Comparison of ENCODE assay signal across 24 cellular contexts in genomic region chr15:67259375-67259774, GRCh38. TPM values are rescaled to one million over a fixed set of nuclear protein-coding genes. Genes with fewer than 3 reads are reported as not detected.
DNase-seq lines count a peak whose midpoint lies in the region; ATAC-seq, FAIRE-seq and TF ChIP-seq lines count a peak whose summit lies in the region.
"Had no signal": no experiment of that assay in that cellular context is flagged by ENCODE, and none has a peak within 500 bp of the region (broad histone marks: within the 10 kb centered on the region; RNA-seq: fewer than 3 reads in every experiment).

No MANE protein-coding gene starts in this region.

- no peak for TF ChIP-seq RAD21 in HepG2 (CRISPR knock-in tag; IDR thresholded peaks at IDR 0.05)

- H3K27me3 ChIP-seq in HepG2 (ENCODE audit: control insufficient read depth in 1 of 2, insufficient read depth in 2 of 2, low read length in 2 of 2): no peaks in the 10 kb centered on the region; a peak in 1 of 5 replicates
- no peaks in the 10 kb centered on the region for H3K27me3 ChIP-seq in right lobe of liver
- H3K27me3 ChIP-seq: BE2C, BLaER1 had no signal

- no peak overlapping the region for H3K4me2 ChIP-seq in HepG2 (ENCODE audit: low read depth, low read length)
- H3K4me2 ChIP-seq in OCI-LY7 (ENCODE audit: low read length): no peak overlapping the region
- H3K4me2 ChIP-seq: BLaER1 had no signal

- peaks cover 23% of the 10 kb centered on the region for H3K4me1 ChIP-seq in HepG2 (ENCODE audit: insufficient read depth, low read length)
- peaks cover 0 to 25% (median 0%) of the 10 kb centered on the region in 4 donors for H3K4me1 ChIP-seq in right lobe of liver
- peaks cover 6% of the 10 kb centered on the region for H3K4me1 ChIP-seq in OCI-LY7 (ENCODE audit: insufficient read depth, low read length, poor library complexity, severe bottlenecking)
- H3K4me1 ChIP-seq: BE2C, Caco-2 had no signal

- no peak overlapping the region for H3K27ac ChIP-seq in HepG2 (ENCODE audit: extremely low read length, insufficient read depth, low read length)
- H3K27ac ChIP-seq in right lobe of liver: peak overlapping the region in 2 of 3 donors; percentile 1 to 68
- no peak overlapping the region for H3K27ac ChIP-seq in OCI-LY7 (ENCODE audit: low read depth, low read length, poor library complexity, severe bottlenecking)
- H3K27ac ChIP-seq: BLaER1 had no signal

- FAIRE-seq in HepG2 (lab: Jason Lieb, UNC): no peak
- FAIRE-seq: A204.1, D721Med, G401.6, GM12891 had no signal

- H3K36me3 ChIP-seq in HepG2 (replicated peaks in 1 of 2; ENCODE audit: control insufficient read depth in 1 of 2, insufficient read depth in 2 of 2, low read length in 2 of 2) (no peaks in the 10 kb centered on the region), right lobe of liver (no peaks in the 10 kb centered on the region), OCI-LY7 (ENCODE audit: insufficient read depth, low read length) (no peaks in the 10 kb centered on the region)
- H3K36me3 ChIP-seq: BE2C, BLaER1 had no signal

- no peak overlapping the region for H2AFZ ChIP-seq in HepG2 (ENCODE audit: low read length)
- H2AFZ ChIP-seq in OCI-LY7 (ENCODE audit: low read length): no peak overlapping the region

- TF ChIP-seq EP300 in HepG2 (IDR thresholded peaks at IDR 0.05; ENCODE audit: low read depth in 2 of 2, low read length in 2 of 2) (no peak), HepG2 (CRISPR knock-in tag; IDR thresholded peaks at IDR 0.05; ENCODE audit: borderline replicate concordance) (no peak)

- CTCF ChIA-PET in HepG2 (lab: Yijun Ruan, JAX; ENCODE audit: low intra/inter-chr PET ratio, low total read pairs) (no interaction called here), OCI-LY7 (lab: Charles Lee; ENCODE audit: unreplicated experiment) (no interaction called here)

- H3K9me2 ChIP-seq in OCI-LY7 (ENCODE audit: insufficient read depth, low read length): no peaks in the 10 kb centered on the region

- in situ Hi-C loops in HepG2 (cut with HindIII; ENCODE audit: extremely low pct_ligation_motif_present, low pct_unique_long_range_greater_than_20kb): no loop called here

- H3K79me2 ChIP-seq in HepG2 (ENCODE audit: insufficient read depth, low read length) (no peaks in the 10 kb centered on the region), OCI-LY7 (ENCODE audit: insufficient read depth, low read depth, low read length) (no peaks in the 10 kb centered on the region)

- H4K20me1 ChIP-seq in HepG2 (ENCODE audit: insufficient read depth, low read length) (no peaks in the 10 kb centered on the region), OCI-LY7 (ENCODE audit: insufficient read depth, low read length) (no peaks in the 10 kb centered on the region)
- H4K20me1 ChIP-seq: BLaER1 had no signal

- TF ChIP-seq CTCF in HepG2 (CRISPR knock-in tag; IDR thresholded peaks at IDR 0.05) (no peak), right lobe of liver (IDR thresholded peaks at IDR 0.05) (no peak), OCI-LY7 (conservative IDR thresholded peaks at IDR 0.05; ENCODE audit: low read length) (no peak)

- H3K4me3 ChIP-seq in HepG2 (replicated peaks in 1 of 3; ENCODE audit: insufficient read depth in 1 of 3, low read depth in 2 of 3, low read length in 3 of 3) (no peak overlapping the region), right lobe of liver (no peak overlapping the region), OCI-LY7 (ENCODE audit: low read depth, low read length, poor library complexity, severe bottlenecking) (no peak overlapping the region)
- H3K4me3 ChIP-seq: BLaER1 had no signal

- no peak overlapping the region for H3K9ac ChIP-seq in HepG2 (ENCODE audit: insufficient read depth, low read depth, low read length)
- H3K9ac ChIP-seq: BLaER1 had no signal

- H3K9me3 ChIP-seq in HepG2 (ENCODE audit: low read length) (no peaks in the 10 kb centered on the region), right lobe of liver (no peaks in the 10 kb centered on the region), OCI-LY7 (ENCODE audit: low read length) (no peaks in the 10 kb centered on the region)
- H3K9me3 ChIP-seq: BE2C, BLaER1, Caco-2 had no signal

- ATAC-seq in left colon (peak; percentile 44), HepG2 (no peak), right lobe of liver (peak; percentile 45 to 49 (median 46)), GM21786 (IDR thresholded peaks at IDR 0.05; ENCODE audit: unreplicated experiment) (no peak)

- intact Hi-C loops in left colon (cut with DNase I, micrococcal nuclease): no loop called here
- intact Hi-C loops in HepG2 (cut with micrococcal nuclease; ENCODE audit: unreplicated experiment): no loop called here
- intact Hi-C loops in right lobe of liver (cut with DNase I): no loop called here
- intact Hi-C loops in OCI-LY7 (cut with micrococcal nuclease; ENCODE audit: unreplicated experiment): loop anchor here (5.0 kb wide), 1 partner anchor 192 kb away; the partner anchor contains the start of gene SMAD3

- no TSS peak for BruUV-seq in HepG2 (replicated peaks; lab: Mats Ljungman, UMichigan)
- no TSS peak for BruUV-seq in OCI-LY7 (replicated peaks; lab: Mats Ljungman, UMichigan)

- POLR2A ChIA-PET in HepG2 (lab: Yijun Ruan, JAX): no interaction called here
- POLR2A ChIA-PET in OCI-LY7 (lab: Charles Lee): interaction anchor here (0.7 to 0.8 kb wide), 2 partner anchors 11 to 23 kb away, joined by 3 read pairs; no protein-coding TSS in a partner anchor

- no peak for TF ChIP-seq POLR2A in HepG2 (IDR thresholded peaks at IDR 0.05; ENCODE audit: insufficient read depth in 1 of 2, low read depth in 2 of 2, low read length in 2 of 2)
- TF ChIP-seq POLR2A in right lobe of liver (IDR thresholded peaks at IDR 0.05): no peak

- DNase-seq in left colon (no peak), HepG2 (ENCODE audit: low spot score) (no peak), right lobe of liver (no peak), COLO829 (ENCODE audit: low spot score) (no peak), NCI-H524 (lab: John Stamatoyannopoulos, UW) (no peak), OCI-LY7 (ENCODE audit: low spot score) (no peak)
- DNase-seq: 8988T; ACHN; BE2C; C1 segment of cervical spinal cord; Caco-2; Calu3; CD4-positive, alpha-beta memory T cell; CD4-positive, CD25-positive, alpha-beta regulatory T cell; CD8-positive, alpha-beta memory T cell; DMS79 treated with DMSO at 0.1 percent for 48 hours; GF-D8 had no signal

RNA-seq across cellular contexts. Expression of gene IQCH, which starts 4.8 kb away (rescaled TPM):
- 1 to 10 TPM; 1.8 to 2.9 TPM for total RNA-seq in left colon
- 0.48 and 0.55 TPM in 2 replicates for total RNA-seq in HepG2 (2016; rRNA removed; fragmentation: Illumina TruSeq; extraction: Trizol)
- total RNA-seq in HepG2 (2016; cell fraction: cytosol; rRNA removed; fragmentation: Illumina TruSeq; extraction: Trizol; ENCODE audit: low read depth): 0.18 and 0.30 TPM in 2 replicates
- total RNA-seq in HepG2 (2016; cell fraction: insoluble cytoplasmic fraction; rRNA removed; fragmentation: Illumina TruSeq; extraction: Trizol): 0.31 and 0.39 TPM in 2 replicates
- total RNA-seq in HepG2 (2016; cell fraction: membrane; rRNA removed; fragmentation: Illumina TruSeq; extraction: Trizol): 0.46 and 0.90 TPM in 2 replicates
- total RNA-seq in HepG2 (2016; cell fraction: nucleus; rRNA removed; fragmentation: Illumina TruSeq; extraction: Trizol): 0.66 TPM in 1 of 2 replicates, not detected in the other
- polyA plus RNA-seq in HepG2 (2011; rRNA removed): 0.08 and 0.16 TPM in 2 replicates
- polyA plus RNA-seq in HepG2 (2011; cell fraction: cytosol; rRNA removed): 0.04 and 0.12 TPM in 2 replicates
- polyA plus RNA-seq in HepG2 (2011; cell fraction: nucleus; rRNA removed): 0.13 TPM in 1 of 2 replicates, not detected in the other
- polyA plus RNA-seq in HepG2 (2012): 0.08 and 0.25 TPM in 2 replicates
- polyA plus RNA-seq in HepG2 (2016; cell fraction: cytosol; fragmentation: Illumina TruSeq; extraction: Trizol; ENCODE audit: low read depth): 0.52 TPM in 1 of 2 replicates, not detected in the other
- polyA plus RNA-seq in HepG2 (2016; cell fraction: insoluble cytoplasmic fraction; fragmentation: Illumina TruSeq; extraction: Trizol; ENCODE audit: low read depth): 0.19 and 0.58 TPM in 2 replicates
- polyA plus RNA-seq in HepG2 (2016; cell fraction: membrane; fragmentation: Illumina TruSeq; extraction: Trizol; ENCODE audit: low read depth): 0.31 and 0.40 TPM in 2 replicates
- not detected in 2 replicates for polyA plus RNA-seq in HepG2 (2016; cell fraction: nucleus; fragmentation: Illumina TruSeq; extraction: Trizol; ENCODE audit: insufficient read depth, low read depth)
- polyA minus RNA-seq in HepG2 (2011; rRNA and poly(A)+ RNA removed; ENCODE audit: low replicate concordance): 7.7 TPM in 1 of 2 replicates, not detected in the other
- not detected in 2 replicates for polyA minus RNA-seq in HepG2 (2011; cell fraction: cytosol; rRNA and poly(A)+ RNA removed)
- polyA minus RNA-seq in HepG2 (2011; cell fraction: nucleus; rRNA and poly(A)+ RNA removed): 0.50 and 0.52 TPM in 2 replicates
- 1 to 10 TPM in 5 of 6 experiments, under 1 TPM in 1; 0.91 to 2.3 (median 1.4) TPM for total RNA-seq in right lobe of liver
- total RNA-seq in OCI-LY7 (2014; rRNA removed; shearing (Covaris generic)): 3.9 and 6.8 TPM in 2 replicates
- 5.8 and 5.9 TPM in 2 replicates for total RNA-seq in OCI-LY7 (2022)
- total RNA-seq: CD4-positive, CD25-positive, alpha-beta regulatory T cell had no signal
- polyA plus RNA-seq: CD14-positive monocyte had no signal

RNA-seq across cellular contexts. Expression of gene AAGAB, which starts 4.9 kb away (rescaled TPM):
- 10 to 100 TPM; 53.2 to 62.5 TPM for total RNA-seq in left colon
- total RNA-seq in HepG2 (2016; rRNA removed; fragmentation: Illumina TruSeq; extraction: Trizol): 34.9 and 52.3 TPM in 2 replicates
- total RNA-seq in HepG2 (2016; cell fraction: cytosol; rRNA removed; fragmentation: Illumina TruSeq; extraction: Trizol; ENCODE audit: low read depth): 53.2 and 54.6 TPM in 2 replicates
- total RNA-seq in HepG2 (2016; cell fraction: insoluble cytoplasmic fraction; rRNA removed; fragmentation: Illumina TruSeq; extraction: Trizol): 33.7 and 51.5 TPM in 2 replicates
- total RNA-seq in HepG2 (2016; cell fraction: membrane; rRNA removed; fragmentation: Illumina TruSeq; extraction: Trizol): 19.1 and 20.8 TPM in 2 replicates
- 15.3 and 18.5 TPM in 2 replicates for total RNA-seq in HepG2 (2016; cell fraction: nucleus; rRNA removed; fragmentation: Illumina TruSeq; extraction: Trizol)
- polyA plus RNA-seq in HepG2 (2011; rRNA removed): 8.0 and 10.1 TPM in 2 replicates
- 7.5 and 8.8 TPM in 2 replicates for polyA plus RNA-seq in HepG2 (2011; cell fraction: cytosol; rRNA removed)
- polyA plus RNA-seq in HepG2 (2011; cell fraction: nucleus; rRNA removed): 3.8 TPM in 2 replicates
- polyA plus RNA-seq in HepG2 (2012): 8.7 and 8.9 TPM in 2 replicates
- polyA plus RNA-seq in HepG2 (2016; cell fraction: cytosol; fragmentation: Illumina TruSeq; extraction: Trizol; ENCODE audit: low read depth): 4.6 and 5.1 TPM in 2 replicates
- 45.2 and 49.6 TPM in 2 replicates for polyA plus RNA-seq in HepG2 (2016; cell fraction: insoluble cytoplasmic fraction; fragmentation: Illumina TruSeq; extraction: Trizol; ENCODE audit: low read depth)
- polyA plus RNA-seq in HepG2 (2016; cell fraction: membrane; fragmentation: Illumina TruSeq; extraction: Trizol; ENCODE audit: low read depth): 11.6 and 13.1 TPM in 2 replicates
- 17.4 and 18.4 TPM in 2 replicates for polyA plus RNA-seq in HepG2 (2016; cell fraction: nucleus; fragmentation: Illumina TruSeq; extraction: Trizol; ENCODE audit: insufficient read depth, low read depth)
- polyA minus RNA-seq in HepG2 (2011; rRNA and poly(A)+ RNA removed; ENCODE audit: low replicate concordance): 12.5 and 110 TPM in 2 replicates
- 10.6 and 10.7 TPM in 2 replicates for polyA minus RNA-seq in HepG2 (2011; cell fraction: cytosol; rRNA and poly(A)+ RNA removed)
- 12.4 and 14.3 TPM in 2 replicates for polyA minus RNA-seq in HepG2 (2011; cell fraction: nucleus; rRNA and poly(A)+ RNA removed)
- total RNA-seq in right lobe of liver: 10 to 100 TPM; 11.0 to 15.6 (median 13.6) TPM
- total RNA-seq in OCI-LY7 (2014; rRNA removed; shearing (Covaris generic)): 31.0 and 36.2 TPM in 2 replicates
- 39.7 and 39.9 TPM in 2 replicates for total RNA-seq in OCI-LY7 (2022)

Comparison
In these comparisons a context has a peak if more than half of its experiments do, and no peak if none do; other contexts are left out.
1. ATAC-seq: peak in left colon (single experiment) and right lobe of liver (4 of 4); none in HepG2 (single experiment) and GM21786 (single experiment).
2. H3K27ac ChIP-seq: peak in right lobe of liver (2 of 3); none in HepG2 (single experiment) and OCI-LY7 (single experiment).